In the genomic region with DNA sequence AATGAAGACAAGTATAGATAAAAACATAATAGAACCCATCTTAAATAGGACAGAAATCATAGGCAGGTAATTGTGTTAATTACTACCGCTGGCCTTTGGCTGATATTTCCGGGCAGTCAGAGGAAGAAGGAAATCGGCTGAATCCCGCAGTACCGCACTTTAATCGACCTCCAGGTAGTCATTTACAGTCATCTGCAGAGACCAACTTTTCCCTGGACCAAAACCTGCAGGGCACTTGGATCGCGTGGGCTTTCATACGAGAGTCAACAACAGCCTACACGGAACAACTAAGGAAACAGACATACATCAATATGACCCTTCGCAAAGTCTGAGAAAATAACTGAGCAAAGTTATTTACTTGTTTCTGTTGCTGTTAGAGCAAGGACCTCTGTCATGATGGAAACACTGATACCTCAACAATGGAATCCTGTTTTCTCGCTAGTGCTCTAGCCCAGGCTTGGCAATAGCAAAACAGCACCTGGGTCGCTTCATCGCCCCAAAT, we compare ENCODE assay signal across 1 cellular context.
A peak's percentile ranks its signal among the peaks of the same experiment; 100 is the strongest.
TF ChIP-seq lines count a peak whose summit lies in the region.

No MANE protein-coding gene starts in this region.

TF ChIP-seq in H1, 55 proteins besides CTCF, POLR2A, EP300 and RAD21:
- no peak for TF ChIP-seq TAF1 (IDR thresholded peaks at IDR 0.05; ENCODE audit: low read depth, low read length)
- TF ChIP-seq GTF2F1 (IDR thresholded peaks at IDR 0.05; ENCODE audit: borderline replicate concordance, low read depth, low read length), result peak; percentile 38; the same call in 1 of the 2 replicates
- peak; percentile 61 for TF ChIP-seq ASH2L (IDR thresholded peaks at IDR 0.05; ENCODE audit: low read length)
